ENCODE assay signal across 19 cellular contexts in the genomic region with DNA sequence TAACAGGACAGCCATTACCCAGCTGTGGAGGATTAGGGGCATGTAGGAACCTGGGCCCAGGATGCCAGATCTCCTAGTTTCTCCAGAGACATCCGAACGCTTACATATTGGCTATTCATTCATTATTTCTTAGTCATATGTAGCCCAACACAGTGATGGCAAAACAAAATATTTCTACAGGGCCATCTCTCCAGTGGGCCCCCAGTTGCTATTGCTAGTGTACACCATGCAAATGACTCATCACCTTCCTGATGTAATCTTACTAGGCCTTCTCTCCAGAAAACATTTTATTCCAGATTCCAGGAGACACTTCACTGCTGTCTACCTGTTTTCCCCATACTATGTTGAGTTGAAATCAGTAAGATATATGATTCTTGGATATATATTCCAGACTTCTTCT.
DNase-seq lines count a peak whose midpoint lies in the region; ATAC-seq lines count a peak whose summit lies in the region.
"Had no signal": no experiment of that assay in that cellular context is flagged by ENCODE, and none has a peak within 500 bp of the region (broad histone marks: within the 10 kb centered on the region; RNA-seq: fewer than 3 reads in every experiment).

No MANE protein-coding gene starts in this region.

- H3K4me2 ChIP-seq in GM23248 (ENCODE audit: unreplicated experiment): no peak overlapping the region
- no peak overlapping the region for H3K4me2 ChIP-seq in mesendoderm (ENCODE audit: low read length)

- no peak overlapping the region for H2AFZ ChIP-seq in GM23248

- H4K8ac ChIP-seq in mesendoderm (ENCODE audit: low read depth, low read length): no peak overlapping the region

- H3K56ac ChIP-seq in mesendoderm (ENCODE audit: low read length): no peak overlapping the region

- H3K9me2 ChIP-seq in GM23248 (ENCODE audit: insufficient read depth): no peaks in the 10 kb centered on the region

- H4K5ac ChIP-seq in mesendoderm (ENCODE audit: low read length): no peak overlapping the region

- no peaks in the 10 kb centered on the region for H3K79me2 ChIP-seq in GM23248 (ENCODE audit: insufficient read depth)
- no peaks in the 10 kb centered on the region for H3K79me2 ChIP-seq in mesendoderm (ENCODE audit: control insufficient read depth, insufficient read depth, low read length)

- WGBS in GM23248 (ENCODE audit: low coverage in 1 of 2, low lambda C conversion rate in 2 of 2, missing lambda C conversion rate in 2 of 2), 2 experiments: 80 to 94% methylated on average over 2 of the region's 2 CpGs
- WGBS in mesendoderm (ENCODE audit: extremely low coverage, insufficient coverage, low lambda C conversion rate): no CpG with 5 or more reads among the region's 2 CpGs
- 99% methylated on average over 2 of the region's 2 CpGs for WGBS in right cardiac atrium

- no peak overlapping the region for H3K23ac ChIP-seq in mesendoderm (ENCODE audit: low read length)

- DNase-seq in GM23248: peak; percentile 2
- DNase-seq in RKO (ENCODE audit: low spot score): peak; percentile 15
- DNase-seq in mesendoderm: no peak
- no peak for DNase-seq in right cardiac atrium
- no peak for DNase-seq in HuH-7 (ENCODE audit: low spot score)
- no peak for DNase-seq in HCEC 1CT
- DNase-seq in amygdala (lab: John Stamatoyannopoulos, UW): no peak
- DNase-seq: ACHN; CD8-positive, alpha-beta T cell; GF-D8; H7; NCI-H1105; NCI-H187; NCI-H446 treated with DMSO at 0.1 percent for 48 hours; NCI-H82; Right ventricle myocardium superior had no signal

- no peaks in the 10 kb centered on the region for H3K27me3 Mint-ChIP-seq in dendritic cell treated with granulocyte-macrophage colony-stimulating factor and Interleukin-4, amounts not matched to agents 40 ng/mL and 50 ng/mL, for 4 days

- peaks cover 37% of the 10 kb centered on the region for H3K9me3 Mint-ChIP-seq in dendritic cell treated with granulocyte-macrophage colony-stimulating factor and Interleukin-4, amounts not matched to agents 40 ng/mL and 50 ng/mL, for 4 days

- intact Hi-C loops in dendritic cell treated with granulocyte-macrophage colony-stimulating factor and Interleukin-4, amounts not matched to agents 40 ng/mL and 50 ng/mL, for 4 days (cut with micrococcal nuclease): loop anchor here (10.0 kb wide), 1 partner anchor 53 kb away; no protein-coding TSS in a partner anchor
- intact Hi-C loops in right cardiac atrium (cut with DNase I): no loop called here

- H4K20me1 ChIP-seq in GM23248 (ENCODE audit: insufficient read depth): no peaks in the 10 kb centered on the region

- no peak for ATAC-seq in right cardiac atrium
- ATAC-seq: CD8-positive, alpha-beta T cell; Panc1; SK-N-SH treated with all-trans-retinoic acid at 6 μM for 48 hours had no signal

- H3K36me3 ChIP-seq in GM23248 (ENCODE audit: low read depth): no peaks in the 10 kb centered on the region
- no peaks in the 10 kb centered on the region for H3K36me3 ChIP-seq in mesendoderm (ENCODE audit: control insufficient read depth, insufficient read depth, low read length)

- no peak overlapping the region for H2AK5ac ChIP-seq in mesendoderm (ENCODE audit: low read length)

- no peaks in the 10 kb centered on the region for H3K27me3 ChIP-seq in GM23248 (replicated peaks; ENCODE audit: insufficient read depth)
- no peaks in the 10 kb centered on the region for H3K27me3 ChIP-seq in mesendoderm (ENCODE audit: insufficient read depth, low read length, poor library complexity)
- no peaks in the 10 kb centered on the region for H3K27me3 ChIP-seq in right cardiac atrium (ENCODE audit: control insufficient read depth, insufficient read depth)

- H3F3A ChIP-seq in GM23248 (ENCODE audit: insufficient read depth): no peaks in the 10 kb centered on the region

- no peak overlapping the region for H2BK5ac ChIP-seq in mesendoderm (ENCODE audit: low read length)

- in situ Hi-C loops in GM23248 (cut with MboI): no loop called here

- peaks cover 28% of the 10 kb centered on the region for H3K36me3 Mint-ChIP-seq in dendritic cell treated with granulocyte-macrophage colony-stimulating factor and Interleukin-4, amounts not matched to agents 40 ng/mL and 50 ng/mL, for 4 days (ENCODE audit: low read depth)
- H3K36me3 Mint-ChIP-seq: CD8-positive, alpha-beta T cell had no signal

- H3K9ac ChIP-seq in GM23248: no peak overlapping the region
- no peak overlapping the region for H3K9ac ChIP-seq in mesendoderm (ENCODE audit: low read length)

- H3K4ac ChIP-seq in mesendoderm (ENCODE audit: low read depth, low read length): no peak overlapping the region

- H3K4me1 Mint-ChIP-seq in dendritic cell treated with granulocyte-macrophage colony-stimulating factor and Interleukin-4, amounts not matched to agents 40 ng/mL and 50 ng/mL, for 4 days (ENCODE audit: low read depth): peaks cover 36% of the 10 kb centered on the region

- H3K18ac ChIP-seq in mesendoderm (ENCODE audit: low read length): peak overlapping the region; percentile 60

- H3K4me3 ChIP-seq in GM23248: no peak overlapping the region
- H3K4me3 ChIP-seq in mesendoderm (ENCODE audit: low read length): no peak overlapping the region
- no peak overlapping the region for H3K4me3 ChIP-seq in right cardiac atrium (ENCODE audit: low read length)

- no peaks in the 10 kb centered on the region for H3K9me3 ChIP-seq in GM23248 (ENCODE audit: low read depth)
- no peaks in the 10 kb centered on the region for H3K9me3 ChIP-seq in right cardiac atrium (ENCODE audit: control insufficient read depth, low read length)

- H3K4me1 ChIP-seq in GM23248 (ENCODE audit: insufficient read depth): no peaks in the 10 kb centered on the region
- H3K4me1 ChIP-seq in mesendoderm (ENCODE audit: control insufficient read depth, low read depth, low read length): no peaks in the 10 kb centered on the region
- H3K4me1 ChIP-seq in right cardiac atrium (ENCODE audit: control insufficient read depth, insufficient read depth, low read length): no peaks in the 10 kb centered on the region

- no peak overlapping the region for H2BK15ac ChIP-seq in mesendoderm (replicated peaks; ENCODE audit: low read depth)

- no peaks in the 10 kb centered on the region for H3K79me1 ChIP-seq in mesendoderm (ENCODE audit: low read length)

- no peak overlapping the region for H3K4me3 Mint-ChIP-seq in dendritic cell treated with granulocyte-macrophage colony-stimulating factor and Interleukin-4, amounts not matched to agents 40 ng/mL and 50 ng/mL, for 4 days
- H3K4me3 Mint-ChIP-seq: CD8-positive, alpha-beta T cell had no signal

- H3K27ac ChIP-seq in GM23248 (no peak overlapping the region), mesendoderm (ENCODE audit: low read depth, low read length) (no peak overlapping the region), right cardiac atrium (ENCODE audit: low read length) (no peak overlapping the region)

- no peak overlapping the region for H2BK120ac ChIP-seq in mesendoderm (ENCODE audit: low read depth, low read length)

- peak overlapping the region; percentile 71 for H3K27ac Mint-ChIP-seq in dendritic cell treated with granulocyte-macrophage colony-stimulating factor and Interleukin-4, amounts not matched to agents 40 ng/mL and 50 ng/mL, for 4 days
- H3K27ac Mint-ChIP-seq: CD8-positive, alpha-beta T cell had no signal

Comparison
In these comparisons a context has a peak if more than half of its experiments do, and no peak if none do; other contexts are left out.
1. DNase-seq: peak in GM23248 (single experiment) and RKO (single experiment); none in mesendoderm (single experiment), right cardiac atrium (0 of 3), HuH-7 (single experiment), HCEC 1CT (single experiment) and amygdala (0 of 56).